ENCODE assay signal across 30 cellular contexts in genomic region chr2:128770143-128771080, GRCh38.
A peak's percentile ranks its signal among the peaks of the same experiment; 100 is the strongest.
DNase-seq lines count a peak whose midpoint lies in the region; ATAC-seq and TF ChIP-seq lines count a peak whose summit lies in the region.
"Had no signal": no experiment of that assay in that cellular context is flagged by ENCODE, and none has a peak within 500 bp of the region (broad histone marks: within the 10 kb centered on the region; RNA-seq: fewer than 3 reads in every experiment).

No MANE protein-coding gene starts in this region.

- no peaks in the 10 kb centered on the region for H3K4me1 Mint-ChIP-seq in activated naive CD4-positive, alpha-beta T cell treated with anti-CD3 and anti-CD28 coated beads, Interleukin-2, amount 10 ng/mL, durations not matched to agents 7 days and 5 days
- peaks cover 36% of the 10 kb centered on the region for H3K4me1 Mint-ChIP-seq in brain
- H3K4me1 Mint-ChIP-seq: activated CD4-positive, alpha-beta T cell treated with anti-CD3 and anti-CD28 coated beads for 36 hours; stimulated activated memory B cell treated with anti-CD40 and anti-IgM and Interleukin-4, amounts not matched to agents 10 μg/mL and 1 μg/mL and 100 μg/mL, for 72 hours had no signal

- H3K9me3 ChIP-seq in testis: no peaks in the 10 kb centered on the region
- H3K9me3 ChIP-seq in colonic mucosa: no peaks in the 10 kb centered on the region
- H3K9me3 ChIP-seq: gastrocnemius medialis, SJCRH30, suprapubic skin, uterus had no signal

- no peak overlapping the region for H3K4me3 ChIP-seq in testis
- no peak overlapping the region for H3K4me3 ChIP-seq in colonic mucosa
- H3K4me3 ChIP-seq: gastrocnemius medialis, GM23248, SJCRH30, suprapubic skin, uterus had no signal

- no peak for TF ChIP-seq POLR2A in testis (IDR thresholded peaks at IDR 0.05)

- intact Hi-C loops in testis (cut with DNase I; ENCODE audit: low total_unique reads) (no loop called here), colonic mucosa (cut with DNase I) (no loop called here)

- no peaks in the 10 kb centered on the region for H3K4me1 ChIP-seq in testis
- H3K4me1 ChIP-seq in colonic mucosa: no peaks in the 10 kb centered on the region
- H3K4me1 ChIP-seq: suprapubic skin, uterus had no signal

- no peak for ATAC-seq in activated naive CD4-positive, alpha-beta T cell treated with anti-CD3 and anti-CD28 coated beads, Interleukin-2, amount 50 U/mL, for 72 hours
- ATAC-seq: activated CD4-positive, alpha-beta T cell treated with anti-CD3 and anti-CD28 coated beads for 36 hours; activated CD8-positive, alpha-beta T cell treated with anti-CD3 and anti-CD28 coated beads for 36 hours; gastrocnemius medialis; stimulated activated memory B cell treated with anti-CD40 and anti-IgM and Interleukin-4, amounts not matched to agents 10 μg/mL and 1 μg/mL and 100 μg/mL, for 72 hours had no signal

- 95 to 96% methylated on average over 15 to 18 of the region's 18 CpGs for WGBS in testis, 2 donors

- DNase-seq in activated naive CD4-positive, alpha-beta T cell treated with anti-CD3 and anti-CD28 coated beads, Interleukin-2, amount 10 ng/mL, durations not matched to agents 7 days and 5 days: peak; percentile 0
- DNase-seq in activated naive CD4-positive, alpha-beta T cell treated with anti-CD3 and anti-CD28 coated beads, Interleukin-2, amount 50 U/mL, for 72 hours (ENCODE audit: low spot score in 2 of 2): no peak
- DNase-seq in mesenteric fat pad (ENCODE audit: low spot score) (peak; percentile 59), testis (peak; percentile 1), colonic mucosa (no peak), A172 (ENCODE audit: low spot score) (no peak), middle frontal gyrus (ENCODE audit: extremely low spot score, low spot score) (no peak)
- DNase-seq: activated CD4-positive, alpha-beta T cell treated with anti-CD3 and anti-CD28 coated beads for 36 hours; activated CD8-positive, alpha-beta T cell treated with anti-CD3 and anti-CD28 coated beads for 36 hours; activated T-cell treated with anti-CD3 and anti-CD28 coated beads for 4 hours; AML-193; central memory CD4-positive, alpha-beta T cell; dermis blood vessel endothelial cell; gastrocnemius medialis; GM23248; NCI-H1092 treated with DMSO at 0.1 percent for 48 hours; NCI-H187; NCI-H2171; NCI-H510A treated with DMSO at 0.1 percent for 48 hours; SJCRH30; stimulated activated CD4-positive, alpha-beta T cell treated with anti-CD3 and anti-CD28 coated beads, Interleukin-15, amount 100 ng/mL, for 24 hours; SW 1271; T-helper 9 cell; uterus had no signal

- H3K9me3 Mint-ChIP-seq in activated naive CD4-positive, alpha-beta T cell treated with anti-CD3 and anti-CD28 coated beads, Interleukin-2, amount 10 ng/mL, durations not matched to agents 7 days and 5 days: no peaks in the 10 kb centered on the region
- no peaks in the 10 kb centered on the region for H3K9me3 Mint-ChIP-seq in activated naive CD4-positive, alpha-beta T cell treated with anti-CD3 and anti-CD28 coated beads, Interleukin-2, amount 50 U/mL, for 72 hours
- H3K9me3 Mint-ChIP-seq in brain: peaks cover 0 to 2% (median 0%) of the 10 kb centered on the region in 5 experiments
- H3K9me3 Mint-ChIP-seq: activated CD8-positive, alpha-beta T cell treated with anti-CD3 and anti-CD28 coated beads for 36 hours; CD4-positive, alpha-beta T cell; stimulated activated memory B cell treated with anti-CD40 and anti-IgM and Interleukin-4, amounts not matched to agents 10 μg/mL and 1 μg/mL and 100 μg/mL, for 72 hours had no signal

- TF ChIP-seq CTCF in brain (conservative IDR thresholded peaks at IDR 0.05) (no peak), testis (IDR thresholded peaks at IDR 0.05) (no peak), colonic mucosa (IDR thresholded peaks at IDR 0.05) (no peak)

- H3K27me3 ChIP-seq in testis (no peaks in the 10 kb centered on the region), colonic mucosa (no peaks in the 10 kb centered on the region)
- H3K27me3 ChIP-seq: gastrocnemius medialis, SJCRH30, suprapubic skin, uterus had no signal

- no peaks in the 10 kb centered on the region for H3K27me3 Mint-ChIP-seq in activated naive CD4-positive, alpha-beta T cell treated with anti-CD3 and anti-CD28 coated beads, Interleukin-2, amount 10 ng/mL, durations not matched to agents 7 days and 5 days
- H3K27me3 Mint-ChIP-seq in brain: no peaks in the 10 kb centered on the region
- H3K27me3 Mint-ChIP-seq: activated CD4-positive, alpha-beta T cell treated with anti-CD3 and anti-CD28 coated beads for 36 hours; activated CD8-positive, alpha-beta T cell treated with anti-CD3 and anti-CD28 coated beads for 36 hours; CD4-positive, alpha-beta T cell had no signal

- H3K9ac ChIP-seq in colonic mucosa (ENCODE audit: low read depth in 2 of 2, low read length in 2 of 2): no peak overlapping the region
- H3K9ac ChIP-seq: GM23248 had no signal

- no peaks in the 10 kb centered on the region for H3K36me3 ChIP-seq in testis (ENCODE audit: low read depth, missing control alignments)
- no peaks in the 10 kb centered on the region for H3K36me3 ChIP-seq in colonic mucosa
- H3K36me3 ChIP-seq: gastrocnemius medialis, SJCRH30, suprapubic skin, uterus had no signal

- no peaks in the 10 kb centered on the region for H3K36me3 Mint-ChIP-seq in activated naive CD4-positive, alpha-beta T cell treated with anti-CD3 and anti-CD28 coated beads, Interleukin-2, amount 10 ng/mL, durations not matched to agents 7 days and 5 days
- H3K36me3 Mint-ChIP-seq in activated naive CD4-positive, alpha-beta T cell treated with anti-CD3 and anti-CD28 coated beads, Interleukin-2, amount 50 U/mL, for 72 hours: no peaks in the 10 kb centered on the region
- no peaks in the 10 kb centered on the region for H3K36me3 Mint-ChIP-seq in brain
- H3K36me3 Mint-ChIP-seq: stimulated activated memory B cell treated with anti-CD40 and anti-IgM and Interleukin-4, amounts not matched to agents 10 μg/mL and 1 μg/mL and 100 μg/mL, for 72 hours had no signal

- H3K27ac Mint-ChIP-seq in activated naive CD4-positive, alpha-beta T cell treated with anti-CD3 and anti-CD28 coated beads, Interleukin-2, amount 10 ng/mL, durations not matched to agents 7 days and 5 days: peak overlapping the region; percentile 34
- H3K27ac Mint-ChIP-seq in activated naive CD4-positive, alpha-beta T cell treated with anti-CD3 and anti-CD28 coated beads, Interleukin-2, amount 50 U/mL, for 72 hours: no peak overlapping the region
- peak overlapping the region in 3 of 5 experiments; percentile 16 to 78 (median 20) for H3K27ac Mint-ChIP-seq in brain
- H3K27ac Mint-ChIP-seq: activated CD4-positive, alpha-beta T cell treated with anti-CD3 and anti-CD28 coated beads for 36 hours; activated CD8-positive, alpha-beta T cell treated with anti-CD3 and anti-CD28 coated beads for 36 hours; CD4-positive, alpha-beta T cell; progenitor cell of endocrine pancreas; stimulated activated memory B cell treated with anti-CD40 and anti-IgM and Interleukin-4, amounts not matched to agents 10 μg/mL and 1 μg/mL and 100 μg/mL, for 72 hours had no signal

- no peak overlapping the region for H3K4me3 Mint-ChIP-seq in activated naive CD4-positive, alpha-beta T cell treated with anti-CD3 and anti-CD28 coated beads, Interleukin-2, amount 10 ng/mL, durations not matched to agents 7 days and 5 days
- H3K4me3 Mint-ChIP-seq in brain: no peak overlapping the region
- H3K4me3 Mint-ChIP-seq: activated CD4-positive, alpha-beta T cell treated with anti-CD3 and anti-CD28 coated beads for 36 hours; activated CD8-positive, alpha-beta T cell treated with anti-CD3 and anti-CD28 coated beads for 36 hours; CD4-positive, alpha-beta T cell; stimulated activated memory B cell treated with anti-CD40 and anti-IgM and Interleukin-4, amounts not matched to agents 10 μg/mL and 1 μg/mL and 100 μg/mL, for 72 hours had no signal

- H3K27ac ChIP-seq in testis (no peak overlapping the region), colonic mucosa (no peak overlapping the region)
- H3K27ac ChIP-seq: gastrocnemius medialis, GM23248, SJCRH30, suprapubic skin, uterus, VCaP had no signal

- CTCF ChIA-PET in activated naive CD4-positive, alpha-beta T cell treated with anti-CD3 and anti-CD28 coated beads, Interleukin-2, amount 10 ng/mL, durations not matched to agents 7 days and 5 days (lab: Charles Lee): no interaction called here

Comparison
In these comparisons a context has a peak if more than half of its experiments do, and no peak if none do; other contexts are left out.
1. DNase-seq: peak in activated naive CD4-positive, alpha-beta T cell treated with anti-CD3 and anti-CD28 coated beads, Interleukin-2, amount 10 ng/mL, durations not matched to agents 7 days and 5 days (single experiment), mesenteric fat pad (single experiment) and testis (single experiment); none in activated naive CD4-positive, alpha-beta T cell treated with anti-CD3 and anti-CD28 coated beads, Interleukin-2, amount 50 U/mL, for 72 hours (0 of 2), colonic mucosa (single experiment), A172 (single experiment) and middle frontal gyrus (single experiment).
2. H3K27ac Mint-ChIP-seq: peak in activated naive CD4-positive, alpha-beta T cell treated with anti-CD3 and anti-CD28 coated beads, Interleukin-2, amount 10 ng/mL, durations not matched to agents 7 days and 5 days (single experiment) and brain (3 of 5); none in activated naive CD4-positive, alpha-beta T cell treated with anti-CD3 and anti-CD28 coated beads, Interleukin-2, amount 50 U/mL, for 72 hours (0 of 2).